In genomic region chr1:99539131-99539530, GRCh38 we compare ENCODE assay signal across 9 cellular contexts.
"Had no signal": no experiment of that assay in that cellular context is flagged by ENCODE, and none has a peak within 500 bp of the region (broad histone marks: within the 10 kb centered on the region; RNA-seq: fewer than 3 reads in every experiment).

No MANE protein-coding gene starts in this region.

- H3K27ac Mint-ChIP-seq: GM23338, H9, HFFc6, IgD-negative memory B cell had no signal

- H3K9me3 Mint-ChIP-seq: HFFc6, IgD-negative memory B cell had no signal

- H3K4me2 ChIP-seq: GM23338, KMS-11 had no signal

- H3K27ac ChIP-seq: HL-60, KMS-11 had no signal

- DNase-seq: H9, HFFc6, KBM-7 had no signal

- H3K9ac ChIP-seq: KMS-11 had no signal

- ATAC-seq: GM23338, HCT116, HepG2 had no signal

- H3K4me3 ChIP-seq: GM23338 had no signal

- H3K27me3 Mint-ChIP-seq: IgD-negative memory B cell had no signal

- H3K36me3 Mint-ChIP-seq: IgD-negative memory B cell had no signal

- H3K4me1 Mint-ChIP-seq: IgD-negative memory B cell had no signal

- H3K4me3 Mint-ChIP-seq: GM23338, H9, HFFc6, IgD-negative memory B cell had no signal
